16 cellular contexts compared by ENCODE assay signal in genomic region chr11:1151366-1152315, GRCh38. TPM values are rescaled to one million over a fixed set of nuclear protein-coding genes. Genes with fewer than 3 reads are reported as not detected.
DNase-seq lines count a peak whose midpoint lies in the region; ATAC-seq, FAIRE-seq and TF ChIP-seq lines count a peak whose summit lies in the region.
"Had no signal": no experiment of that assay in that cellular context is flagged by ENCODE, and none has a peak within 500 bp of the region (broad histone marks: within the 10 kb centered on the region; RNA-seq: fewer than 3 reads in every experiment).

No MANE protein-coding gene starts in this region.

- H3K4me1 ChIP-seq in astrocyte (ENCODE audit: insufficient read depth, low read length), result peaks cover 36% of the 10 kb centered on the region
- no peaks in the 10 kb centered on the region for H3K4me1 ChIP-seq in naive thymus-derived CD4-positive, alpha-beta T cell (ENCODE audit: control insufficient read depth in 2 of 2, insufficient read depth in 2 of 2, low read length in 2 of 2)

- no peaks in the 10 kb centered on the region for H3K36me3 ChIP-seq in astrocyte (ENCODE audit: insufficient read depth, low read length)
- no peaks in the 10 kb centered on the region for H3K36me3 ChIP-seq in naive thymus-derived CD4-positive, alpha-beta T cell (ENCODE audit: control insufficient read depth in 2 of 3, insufficient read depth in 3 of 3, low read length in 3 of 3)

- no peaks in the 10 kb centered on the region for H3K79me2 ChIP-seq in astrocyte (ENCODE audit: insufficient read depth, low read length)

- ATAC-seq in naive thymus-derived CD4-positive, alpha-beta T cell, result peak; percentile 23

- no peaks in the 10 kb centered on the region for H4K20me1 ChIP-seq in astrocyte (ENCODE audit: insufficient read depth, low read length)

- H3K36me3 Mint-ChIP-seq in CD14-positive monocyte (no peaks in the 10 kb centered on the region), HFFc6 (ENCODE audit: low read depth) (peaks cover 7% of the 10 kb centered on the region; the same call in 1 of the 2 replicates), astrocyte (ENCODE audit: low read depth, unreplicated experiment) (no peaks in the 10 kb centered on the region)
- H3K36me3 Mint-ChIP-seq in naive thymus-derived CD4-positive, alpha-beta T cell, result no peaks in the 10 kb centered on the region
- H3K36me3 Mint-ChIP-seq: CD8-positive, alpha-beta memory T cell had no signal

- intact Hi-C loops in CD14-positive monocyte (cut with micrococcal nuclease), result no loop called here
- intact Hi-C loops in naive thymus-derived CD4-positive, alpha-beta T cell (cut with micrococcal nuclease), result no loop called here

- H3K27me3 Mint-ChIP-seq in CD14-positive monocyte (ENCODE audit: low read depth in 3 of 3) (peaks cover 1 to 13% (median 12%) of the 10 kb centered on the region in 3 donors), HFFc6 (ENCODE audit: insufficient read depth) (peaks cover 2% of the 10 kb centered on the region; the same call in 1 of the 2 replicates), astrocyte (ENCODE audit: low read depth, unreplicated experiment) (peaks cover 11% of the 10 kb centered on the region)
- H3K27me3 Mint-ChIP-seq in naive thymus-derived CD4-positive, alpha-beta T cell, result peaks cover 0 to 13% (median 5%) of the 10 kb centered on the region in 5 donors

- no peak for TF ChIP-seq POLR2A in GM12892 (IDR thresholded peaks at IDR 0.05; ENCODE audit: low read depth, low read length)

- H3K4me3 Mint-ChIP-seq in CD14-positive monocyte (no peak overlapping the region), HFFc6 (no peak overlapping the region), astrocyte (ENCODE audit: unreplicated experiment) (no peak overlapping the region)
- H3K4me3 Mint-ChIP-seq in naive thymus-derived CD4-positive, alpha-beta T cell, result no peak overlapping the region
- H3K4me3 Mint-ChIP-seq: activated CD4-positive, alpha-beta T cell treated with anti-CD3 and anti-CD28 coated beads, Interleukin-2, amount 10 ng/mL, durations not matched to agents 24 days and 14 days; CD8-positive, alpha-beta memory T cell had no signal

- H3K4me3 ChIP-seq in astrocyte (ENCODE audit: insufficient read depth, low read depth, low read length), result no peak overlapping the region
- H3K4me3 ChIP-seq in naive thymus-derived CD4-positive, alpha-beta T cell (ENCODE audit: low read length), result no peak overlapping the region
- H3K4me3 ChIP-seq: SK-N-MC had no signal

- FAIRE-seq in astrocyte (lab: Jason Lieb, UNC) (no peak), GM12892 (lab: Jason Lieb, UNC) (no peak)
- FAIRE-seq: keratinocyte had no signal

- peak overlapping the region; percentile 58 for H2AFZ ChIP-seq in astrocyte (ENCODE audit: low read depth, low read length)

- peak overlapping the region; percentile 75 for H3K4me2 ChIP-seq in astrocyte (ENCODE audit: low read length)

- peak; percentile 43 for DNase-seq in CD14-positive monocyte (ENCODE audit: low spot score)
- no peak for DNase-seq in HFFc6
- DNase-seq in astrocyte (ENCODE audit: low read depth), result no peak
- DNase-seq in naive thymus-derived CD4-positive, alpha-beta T cell, result no peak
- DNase-seq in putamen (ENCODE audit: low spot score), result no peak
- DNase-seq in SHP77 treated with DMSO at 0.1 percent for 48 hours (lab: John Stamatoyannopoulos, UW), result no peak
- DNase-seq in GM12892 (ENCODE audit: insufficient read length), result no peak
- DNase-seq in OCI-M1 (lab: John Stamatoyannopoulos, UW), result no peak
- DNase-seq: CD8-positive, alpha-beta memory T cell; NCI-H446 treated with DMSO at 0.1 percent for 48 hours; stimulated activated naive CD4-positive, alpha-beta T cell had no signal

- TF ChIP-seq CTCF in CD14-positive monocyte (IDR thresholded peaks at IDR 0.05) (no peak), HFFc6 (IDR thresholded peaks at IDR 0.05) (no peak), astrocyte (IDR thresholded peaks at IDR 0.05; ENCODE audit: insufficient read depth, low read depth, low read length) (no peak)

- CTCF ChIA-PET in naive thymus-derived CD4-positive, alpha-beta T cell (lab: Charles Lee), result no interaction called here

- no peak overlapping the region for H3K27ac Mint-ChIP-seq in CD14-positive monocyte
- peak overlapping the region; percentile 40; the same call in 1 of the 2 replicates for H3K27ac Mint-ChIP-seq in HFFc6
- H3K27ac Mint-ChIP-seq in astrocyte (ENCODE audit: unreplicated experiment), result no peak overlapping the region
- H3K27ac Mint-ChIP-seq in naive thymus-derived CD4-positive, alpha-beta T cell, result no peak overlapping the region
- H3K27ac Mint-ChIP-seq: activated CD4-positive, alpha-beta T cell treated with anti-CD3 and anti-CD28 coated beads, Interleukin-2, amount 10 ng/mL, durations not matched to agents 24 days and 14 days had no signal

- no peaks in the 10 kb centered on the region for H3K27me3 ChIP-seq in astrocyte (ENCODE audit: insufficient read depth, low read length)
- no peaks in the 10 kb centered on the region for H3K27me3 ChIP-seq in naive thymus-derived CD4-positive, alpha-beta T cell (ENCODE audit: control insufficient read depth in 2 of 2, insufficient read depth in 2 of 2, low read length in 2 of 2)

- peak overlapping the region; percentile 53 for H3K9ac ChIP-seq in astrocyte (ENCODE audit: low read length)

- peak overlapping the region; percentile 61 for H3K27ac ChIP-seq in astrocyte (ENCODE audit: low read depth, low read length)
- no peak overlapping the region for H3K27ac ChIP-seq in naive thymus-derived CD4-positive, alpha-beta T cell (ENCODE audit: low read depth, low read length)
- H3K27ac ChIP-seq: SK-N-MC had no signal

- POLR2A ChIA-PET in naive thymus-derived CD4-positive, alpha-beta T cell (lab: Charles Lee), result no interaction called here

- H3K4me1 Mint-ChIP-seq in CD14-positive monocyte, result peaks cover 4% of the 10 kb centered on the region
- peaks cover 9% of the 10 kb centered on the region for H3K4me1 Mint-ChIP-seq in HFFc6 (ENCODE audit: low read depth)
- H3K4me1 Mint-ChIP-seq in astrocyte (ENCODE audit: low read depth, unreplicated experiment), result no peaks in the 10 kb centered on the region
- H3K4me1 Mint-ChIP-seq in naive thymus-derived CD4-positive, alpha-beta T cell, result peaks cover 0 to 4% (median 0%) of the 10 kb centered on the region in 7 donors

- no peaks in the 10 kb centered on the region for H3K9me3 ChIP-seq in astrocyte (ENCODE audit: insufficient read depth, low read depth, low read length)
- no peaks in the 10 kb centered on the region for H3K9me3 ChIP-seq in naive thymus-derived CD4-positive, alpha-beta T cell (ENCODE audit: control insufficient read depth in 2 of 3, low read length in 3 of 3)

- H3K9me3 Mint-ChIP-seq in CD14-positive monocyte, result peaks cover 0 to 8% (median 2%) of the 10 kb centered on the region in 7 donors
- peaks cover 12% of the 10 kb centered on the region for H3K9me3 Mint-ChIP-seq in HFFc6
- no peaks in the 10 kb centered on the region for H3K9me3 Mint-ChIP-seq in astrocyte (ENCODE audit: unreplicated experiment)
- H3K9me3 Mint-ChIP-seq in naive thymus-derived CD4-positive, alpha-beta T cell, result peaks cover 0 to 16% (median under 1%) of the 10 kb centered on the region in 11 donors

RNA-seq across cellular contexts. Expression of gene MUC5AC, which starts 6.1 kb away (rescaled TPM):
- not detected for polyA plus RNA-seq in CD14-positive monocyte
- total RNA-seq in HFFc6 (2021; fragmentation: NEBNext Ultra II Directional; extraction: Animal tissue kit (Norgen Biotek cat#: 25700)), result not detected
- not detected in 2 replicates for total RNA-seq in astrocyte
- not detected for total RNA-seq in naive thymus-derived CD4-positive, alpha-beta T cell
- not detected for polyA plus RNA-seq in naive thymus-derived CD4-positive, alpha-beta T cell
- not detected for polyA plus RNA-seq in GM12892 (2012; ENCODE audit: missing spikeins)
- total RNA-seq: activated CD4-positive, alpha-beta T cell treated with anti-CD3 and anti-CD28 coated beads, Interleukin-2, amount 10 ng/mL, durations not matched to agents 24 days and 14 days; CD8-positive, alpha-beta memory T cell; fibroblast of villous mesenchyme; MCF 10A had no signal
- polyA plus RNA-seq: CD8-positive, alpha-beta memory T cell; keratinocyte had no signal
